In genomic region chr19:39935262-39935661, GRCh38 we compare ENCODE assay signal across 1 cellular context.
TF ChIP-seq lines count a peak whose summit lies in the region.

No MANE protein-coding gene starts in this region.

TF ChIP-seq in HCT116, 20 proteins besides CTCF, POLR2A, EP300 and RAD21:
- no peak for TF ChIP-seq POLR2AphosphoS5 (IDR thresholded peaks at IDR 0.05; ENCODE audit: low read depth, low read length)
- TF ChIP-seq EGR1 (IDR thresholded peaks at IDR 0.05; ENCODE audit: low read depth), result no peak
TF ChIP-seq in HCT116: peak in this region for 0.
